ENCODE assay signal across 11 cellular contexts in genomic region chr1:88730995-88731394, GRCh38. TPM values are rescaled to one million over a fixed set of nuclear protein-coding genes. Genes with fewer than 3 reads are reported as not detected.
DNase-seq lines count a peak whose midpoint lies in the region; ATAC-seq and TF ChIP-seq lines count a peak whose summit lies in the region.
"Had no signal": no experiment of that assay in that cellular context is flagged by ENCODE, and none has a peak within 500 bp of the region (broad histone marks: within the 10 kb centered on the region; RNA-seq: fewer than 3 reads in every experiment).

No MANE protein-coding gene starts in this region.

- peaks cover 58% of the 10 kb centered on the region for H3K36me3 Mint-ChIP-seq in activated naive CD8-positive, alpha-beta T cell treated with anti-CD3 and anti-CD28 coated beads for 36 hours
- H3K36me3 Mint-ChIP-seq in activated naive CD8-positive, alpha-beta T cell treated with anti-CD3 and anti-CD28 coated beads, Interleukin-2, amount 50 U/mL, for 24 hours (ENCODE audit: low read depth): peaks cover 41% of the 10 kb centered on the region
- H3K36me3 Mint-ChIP-seq in MCF 10A (ENCODE audit: insufficient read depth, unreplicated experiment): peaks cover 12% of the 10 kb centered on the region
- peaks cover 14% of the 10 kb centered on the region for H3K36me3 Mint-ChIP-seq in activated T-helper 1 cell treated with anti-CD3 and anti-CD28 coated beads, Interleukin-12 subunit alpha, Interleukin-12 subunit beta, Interleukin-2, Interleukin-4 antibody, amounts not matched to agents 30 ng/mL and 10 ng/mL and 1 ng/mL, durations not matched to agents 14 hours and 24 hours and 36 hours (ENCODE audit: low read depth)

- H3K9me3 ChIP-seq in mucosa of stomach (ENCODE audit: control insufficient read depth, low read length) (no peaks in the 10 kb centered on the region), transverse colon (peaks cover 6 to 8% of the 10 kb centered on the region in 2 donors)

- no peak for DNase-seq in activated naive CD8-positive, alpha-beta T cell treated with anti-CD3 and anti-CD28 coated beads for 36 hours
- no peak for DNase-seq in activated naive CD8-positive, alpha-beta T cell treated with anti-CD3 and anti-CD28 coated beads, Interleukin-2, amount 50 U/mL, for 24 hours
- DNase-seq in MCF 10A (ENCODE audit: unreplicated experiment) (peak; percentile 0), transverse colon (no peak), ACHN (no peak), glomerular visceral epithelial cell (ENCODE audit: extremely low spot score) (no peak)
- DNase-seq in activated T-helper 1 cell treated with anti-CD3 and anti-CD28 coated beads, Interleukin-12 subunit alpha, Interleukin-12 subunit beta, Interleukin-2, Interleukin-4 antibody, amounts not matched to agents 30 ng/mL and 10 ng/mL and 1 ng/mL, durations not matched to agents 14 hours and 24 hours and 36 hours (ENCODE audit: low spot score): no peak
- DNase-seq: activated CD4-positive, alpha-beta T cell treated with anti-CD3 and anti-CD28 coated beads for 36 hours; effector CD4-positive, alpha-beta T cell had no signal

- intact Hi-C loops in MCF 10A (cut with micrococcal nuclease): loop anchor here (2.0 to 10.0 kb wide), 2 partner anchors 46 to 94 kb away; partner anchors contain the start of gene PKN2
- intact Hi-C loops in transverse colon (cut with DNase I; ENCODE audit: low total_unique reads): no loop called here
- intact Hi-C loops in activated T-helper 1 cell treated with anti-CD3 and anti-CD28 coated beads, Interleukin-12 subunit alpha, Interleukin-12 subunit beta, Interleukin-2, Interleukin-4 antibody, amounts not matched to agents 30 ng/mL and 10 ng/mL and 1 ng/mL, durations not matched to agents 14 hours and 24 hours and 36 hours (cut with micrococcal nuclease): no loop called here

- no peak for ATAC-seq in activated naive CD8-positive, alpha-beta T cell treated with anti-CD3 and anti-CD28 coated beads, Interleukin-2, amount 50 U/mL, for 24 hours
- ATAC-seq: activated CD4-positive, alpha-beta T cell treated with anti-CD3 and anti-CD28 coated beads for 36 hours had no signal

- no peaks in the 10 kb centered on the region for H3K27me3 ChIP-seq in mucosa of stomach (ENCODE audit: control insufficient read depth, insufficient read depth, low read length)
- H3K27me3 ChIP-seq in transverse colon: no peaks in the 10 kb centered on the region
- H3K27me3 ChIP-seq: SJCRH30 had no signal

- H3K4me1 ChIP-seq in mucosa of stomach (ENCODE audit: control insufficient read depth, insufficient read depth, low read length): peaks cover 8% of the 10 kb centered on the region
- H3K4me1 ChIP-seq in transverse colon: peaks cover 9 to 39% (median 12%) of the 10 kb centered on the region in 4 donors
- H3K4me1 ChIP-seq: SJCRH30 had no signal

- peaks cover 29% of the 10 kb centered on the region for H3K4me1 Mint-ChIP-seq in activated naive CD8-positive, alpha-beta T cell treated with anti-CD3 and anti-CD28 coated beads for 36 hours
- peaks cover 26% of the 10 kb centered on the region for H3K4me1 Mint-ChIP-seq in activated naive CD8-positive, alpha-beta T cell treated with anti-CD3 and anti-CD28 coated beads, Interleukin-2, amount 50 U/mL, for 24 hours
- peaks cover 16% of the 10 kb centered on the region for H3K4me1 Mint-ChIP-seq in MCF 10A (ENCODE audit: insufficient read depth, unreplicated experiment)
- peaks cover 4% of the 10 kb centered on the region for H3K4me1 Mint-ChIP-seq in activated T-helper 1 cell treated with anti-CD3 and anti-CD28 coated beads, Interleukin-12 subunit alpha, Interleukin-12 subunit beta, Interleukin-2, Interleukin-4 antibody, amounts not matched to agents 30 ng/mL and 10 ng/mL and 1 ng/mL, durations not matched to agents 14 hours and 24 hours and 36 hours (ENCODE audit: low read depth)

- POLR2A ChIA-PET in MCF 10A (lab: Yijun Ruan, JAX): interaction anchor here (0.5 to 2.6 kb wide), 5 partner anchors 11 to 71 kb away, joined by 3 to 33 read pairs (median 4); partner anchors contain the start of gene PKN2

- H3K27ac Mint-ChIP-seq in activated naive CD8-positive, alpha-beta T cell treated with anti-CD3 and anti-CD28 coated beads for 36 hours: peak overlapping the region; percentile 20
- no peak overlapping the region for H3K27ac Mint-ChIP-seq in activated naive CD8-positive, alpha-beta T cell treated with anti-CD3 and anti-CD28 coated beads, Interleukin-2, amount 50 U/mL, for 24 hours
- peak overlapping the region; percentile 77 for H3K27ac Mint-ChIP-seq in MCF 10A (ENCODE audit: low read depth, unreplicated experiment)
- no peak overlapping the region for H3K27ac Mint-ChIP-seq in activated T-helper 1 cell treated with anti-CD3 and anti-CD28 coated beads, Interleukin-12 subunit alpha, Interleukin-12 subunit beta, Interleukin-2, Interleukin-4 antibody, amounts not matched to agents 30 ng/mL and 10 ng/mL and 1 ng/mL, durations not matched to agents 14 hours and 24 hours and 36 hours
- H3K27ac Mint-ChIP-seq: activated CD4-positive, alpha-beta T cell treated with anti-CD3 and anti-CD28 coated beads for 36 hours had no signal

- 65 to 66% methylated on average over 2 of the region's 2 CpGs for WGBS in transverse colon (ENCODE audit: low coverage in 1 of 2), 2 donors

- H3K4me3 ChIP-seq in mucosa of stomach (ENCODE audit: low read length) (no peak overlapping the region), transverse colon (no peak overlapping the region)
- H3K4me3 ChIP-seq: SJCRH30 had no signal

- no peak overlapping the region for H3K4me3 Mint-ChIP-seq in activated naive CD8-positive, alpha-beta T cell treated with anti-CD3 and anti-CD28 coated beads for 36 hours
- no peak overlapping the region for H3K4me3 Mint-ChIP-seq in activated naive CD8-positive, alpha-beta T cell treated with anti-CD3 and anti-CD28 coated beads, Interleukin-2, amount 50 U/mL, for 24 hours
- peak overlapping the region; percentile 62 for H3K4me3 Mint-ChIP-seq in MCF 10A (ENCODE audit: unreplicated experiment)
- H3K4me3 Mint-ChIP-seq in activated T-helper 1 cell treated with anti-CD3 and anti-CD28 coated beads, Interleukin-12 subunit alpha, Interleukin-12 subunit beta, Interleukin-2, Interleukin-4 antibody, amounts not matched to agents 30 ng/mL and 10 ng/mL and 1 ng/mL, durations not matched to agents 14 hours and 24 hours and 36 hours: no peak overlapping the region
- H3K4me3 Mint-ChIP-seq: activated CD4-positive, alpha-beta T cell treated with anti-CD3 and anti-CD28 coated beads for 36 hours had no signal

- no peaks in the 10 kb centered on the region for H3K27me3 Mint-ChIP-seq in activated naive CD8-positive, alpha-beta T cell treated with anti-CD3 and anti-CD28 coated beads for 36 hours
- H3K27me3 Mint-ChIP-seq in activated naive CD8-positive, alpha-beta T cell treated with anti-CD3 and anti-CD28 coated beads, Interleukin-2, amount 50 U/mL, for 24 hours: no peaks in the 10 kb centered on the region
- H3K27me3 Mint-ChIP-seq in MCF 10A (ENCODE audit: insufficient read depth, unreplicated experiment): no peaks in the 10 kb centered on the region
- no peaks in the 10 kb centered on the region for H3K27me3 Mint-ChIP-seq in activated T-helper 1 cell treated with anti-CD3 and anti-CD28 coated beads, Interleukin-12 subunit alpha, Interleukin-12 subunit beta, Interleukin-2, Interleukin-4 antibody, amounts not matched to agents 30 ng/mL and 10 ng/mL and 1 ng/mL, durations not matched to agents 14 hours and 24 hours and 36 hours (ENCODE audit: insufficient read depth)
- H3K27me3 Mint-ChIP-seq: activated CD4-positive, alpha-beta T cell treated with anti-CD3 and anti-CD28 coated beads for 36 hours had no signal

- H3K9ac ChIP-seq in mucosa of stomach (ENCODE audit: low read length): peak overlapping the region; percentile 19

- no peak for TF ChIP-seq EP300 in transverse colon (IDR thresholded peaks at IDR 0.05; ENCODE audit: low read depth)

- in situ Hi-C loops in transverse colon (cut with MboI; ENCODE audit: low pct_ligation_motif_present in 1 of 4, low pct_unique_long_range_greater_than_20kb in 1 of 4, low sequenced_read_pairs in 3 of 4): no loop called here
- in situ Hi-C loops in ACHN (cut with HindIII; ENCODE audit: low pct_ligation_motif_present, low pct_unique_long_range_greater_than_20kb, low sequenced_read_pairs): no loop called here

- H3K9me3 Mint-ChIP-seq in activated naive CD8-positive, alpha-beta T cell treated with anti-CD3 and anti-CD28 coated beads for 36 hours: peaks cover 19% of the 10 kb centered on the region
- peaks cover 30% of the 10 kb centered on the region for H3K9me3 Mint-ChIP-seq in activated naive CD8-positive, alpha-beta T cell treated with anti-CD3 and anti-CD28 coated beads, Interleukin-2, amount 50 U/mL, for 24 hours
- peaks cover 5% of the 10 kb centered on the region for H3K9me3 Mint-ChIP-seq in MCF 10A (ENCODE audit: unreplicated experiment)
- peaks cover 10% of the 10 kb centered on the region for H3K9me3 Mint-ChIP-seq in activated T-helper 1 cell treated with anti-CD3 and anti-CD28 coated beads, Interleukin-12 subunit alpha, Interleukin-12 subunit beta, Interleukin-2, Interleukin-4 antibody, amounts not matched to agents 30 ng/mL and 10 ng/mL and 1 ng/mL, durations not matched to agents 14 hours and 24 hours and 36 hours

- CTCF ChIA-PET in MCF 10A (lab: Yijun Ruan, JAX): interaction anchor here (1.1 kb wide), 1 partner anchor 47 kb away, joined by 4 read pairs; the partner anchor contains the start of gene PKN2

- H3K27ac ChIP-seq in transverse colon: peak overlapping the region; percentile 33 to 62 (median 57)
- H3K27ac ChIP-seq: SJCRH30 had no signal

- TF ChIP-seq POLR2A in transverse colon (IDR thresholded peaks at IDR 0.05): no peak

- no TSS peak for BruUV-seq in MCF 10A (replicated peaks; lab: Mats Ljungman, UMichigan)

- H3K36me3 ChIP-seq in mucosa of stomach (ENCODE audit: control insufficient read depth, insufficient read depth, low read length) (no peaks in the 10 kb centered on the region), transverse colon (peaks cover 0 to 3% (median 0%) of the 10 kb centered on the region in 4 donors)

- no peak for TF ChIP-seq CTCF in MCF 10A (IDR thresholded peaks at IDR 0.05; ENCODE audit: unreplicated experiment)
- TF ChIP-seq CTCF in transverse colon (IDR thresholded peaks at IDR 0.05): no peak

RNA-seq across cellular contexts. Expression of gene PKN2, which starts 46.9 kb away (rescaled TPM):
- total RNA-seq in activated naive CD8-positive, alpha-beta T cell treated with anti-CD3 and anti-CD28 coated beads for 36 hours: 10 to 100 TPM; 15.5 to 15.7 TPM
- total RNA-seq in MCF 10A (2022) (35.4 and 40.2 TPM in 2 replicates), transverse colon (10 to 100 TPM; 31.4 to 80.4 (median 64.1) TPM)
- total RNA-seq in activated T-helper 1 cell treated with anti-CD3 and anti-CD28 coated beads, Interleukin-12 subunit alpha, Interleukin-12 subunit beta, Interleukin-2, Interleukin-4 antibody, amounts not matched to agents 30 ng/mL and 10 ng/mL and 1 ng/mL, durations not matched to agents 14 hours and 24 hours and 36 hours: 23.8 and 26.0 TPM in 2 replicates

Comparison
In these comparisons a context has a peak if more than half of its experiments do, and no peak if none do; other contexts are left out.
1. H3K27ac Mint-ChIP-seq: peak in activated naive CD8-positive, alpha-beta T cell treated with anti-CD3 and anti-CD28 coated beads for 36 hours (single experiment) and MCF 10A (single experiment); none in activated naive CD8-positive, alpha-beta T cell treated with anti-CD3 and anti-CD28 coated beads, Interleukin-2, amount 50 U/mL, for 24 hours (single experiment) and activated T-helper 1 cell treated with anti-CD3 and anti-CD28 coated beads, Interleukin-12 subunit alpha, Interleukin-12 subunit beta, Interleukin-2, Interleukin-4 antibody, amounts not matched to agents 30 ng/mL and 10 ng/mL and 1 ng/mL, durations not matched to agents 14 hours and 24 hours and 36 hours (single experiment).